ENCODE assay signal across 1 cellular context in genomic region chr13:98576963-98577822, GRCh38.
TF ChIP-seq lines count a peak whose summit lies in the region.

Gene STK24, minus strand, starts transcription at chr13:98577107. Its CDS starts 321 bp downstream, at chr13:98576786.

TF ChIP-seq in HepG2, 621 proteins besides CTCF, POLR2A, EP300 and RAD21 (continued from another document and continues in another):
- no peak for TF ChIP-seq REST (IDR thresholded peaks at IDR 0.05; ENCODE audit: borderline replicate concordance in 1 of 2, low read depth in 1 of 2, low read length in 2 of 2)
- no peak for TF ChIP-seq NFYB (CRISPR knock-in tag; IDR thresholded peaks at IDR 0.05)
- TF ChIP-seq GATA4 (IDR thresholded peaks at IDR 0.05; ENCODE audit: borderline replicate concordance, low read depth): no peak
- no peak for TF ChIP-seq NFAT5 (CRISPR knock-in tag; IDR thresholded peaks at IDR 0.05)
- no peak; the same call in 1 of the 2 replicates for TF ChIP-seq ZNF225 (CRISPR knock-in tag; IDR thresholded peaks at IDR 0.05)
- TF ChIP-seq ZFP36L2 (CRISPR knock-in tag; IDR thresholded peaks at IDR 0.05): no peak
- no peak for TF ChIP-seq NFATC3 (CRISPR knock-in tag; IDR thresholded peaks at IDR 0.05)
- peak; percentile 71 for TF ChIP-seq ASH2L (IDR thresholded peaks at IDR 0.05; ENCODE audit: insufficient read length, low read depth, low read length)
- no peak for TF ChIP-seq GTF2F1 (IDR thresholded peaks at IDR 0.05; ENCODE audit: low read length)
- TF ChIP-seq ZMYM4 (CRISPR knock-in tag; IDR thresholded peaks at IDR 0.05): no peak
- no peak for TF ChIP-seq FOSL2 (CRISPR knock-in tag; IDR thresholded peaks at IDR 0.05)
- no peak for TF ChIP-seq NFIB (CRISPR knock-in tag; IDR thresholded peaks at IDR 0.05; ENCODE audit: borderline replicate concordance)
- TF ChIP-seq SSRP1 (CRISPR knock-in tag; IDR thresholded peaks at IDR 0.05): no peak
- no peak for TF ChIP-seq JUND (CRISPR knock-in tag; IDR thresholded peaks at IDR 0.05)
- TF ChIP-seq ZKSCAN5 (CRISPR knock-in tag; IDR thresholded peaks at IDR 0.05): no peak
- TF ChIP-seq MBNL3 (CRISPR knock-in tag; conservative IDR thresholded peaks at IDR 0.05): no peak
- TF ChIP-seq ZNF446 (CRISPR knock-in tag; IDR thresholded peaks at IDR 0.05): no peak
- no peak for TF ChIP-seq MTERF4 (CRISPR knock-in tag; IDR thresholded peaks at IDR 0.05)
- TF ChIP-seq ZNF383 (CRISPR knock-in tag; IDR thresholded peaks at IDR 0.05; ENCODE audit: borderline replicate concordance): no peak
- no peak for TF ChIP-seq ZNF430 (CRISPR knock-in tag; IDR thresholded peaks at IDR 0.05)
- TF ChIP-seq TFAP4 (IDR thresholded peaks at IDR 0.05; ENCODE audit: borderline replicate concordance, low read depth): no peak
- peak; percentile 18; the same call in 1 of the 2 replicates for TF ChIP-seq KMT2A (CRISPR knock-in tag; IDR thresholded peaks at IDR 0.05)
- TF ChIP-seq HNF1A (IDR thresholded peaks at IDR 0.05; ENCODE audit: low read depth): no peak
- no peak for TF ChIP-seq HNF1A (CRISPR knock-in tag; IDR thresholded peaks at IDR 0.05; ENCODE audit: borderline replicate concordance)
- no peak for TF ChIP-seq TBL1XR1 (IDR thresholded peaks at IDR 0.05; ENCODE audit: borderline replicate concordance, low read length, partially characterized antibody)
- TF ChIP-seq ZNF788 (CRISPR knock-in tag; IDR thresholded peaks at IDR 0.05; ENCODE audit: borderline replicate concordance): no peak
- TF ChIP-seq MED13 (CRISPR knock-in tag; IDR thresholded peaks at IDR 0.05): no peak
- TF ChIP-seq ZNF101 (CRISPR knock-in tag; IDR thresholded peaks at IDR 0.05; ENCODE audit: borderline replicate concordance, low read depth): no peak
- TF ChIP-seq NFE2L2 (IDR thresholded peaks at IDR 0.05; ENCODE audit: low read length): no peak
- no peak for TF ChIP-seq KLF15 (CRISPR knock-in tag; IDR thresholded peaks at IDR 0.05; ENCODE audit: borderline replicate concordance)
- TF ChIP-seq HOXA9 (CRISPR knock-in tag; IDR thresholded peaks at IDR 0.05; ENCODE audit: borderline replicate concordance): no peak
- TF ChIP-seq ZNF557 (CRISPR knock-in tag; IDR thresholded peaks at IDR 0.05): no peak
- peak; percentile 53 for TF ChIP-seq U2AF1 (optimal IDR thresholded peaks at IDR 0.05; ENCODE audit: low read depth, low read length)
- TF ChIP-seq ZNF800 (CRISPR knock-in tag; IDR thresholded peaks at IDR 0.05): no peak
- no peak for TF ChIP-seq ZMYM2 (CRISPR knock-in tag; IDR thresholded peaks at IDR 0.05)
- TF ChIP-seq MTA3 (CRISPR knock-in tag; IDR thresholded peaks at IDR 0.05): no peak
- no peak for TF ChIP-seq AFF4 (CRISPR knock-in tag; IDR thresholded peaks at IDR 0.05)
- TF ChIP-seq MAFG (CRISPR knock-in tag; IDR thresholded peaks at IDR 0.05): no peak
- no peak for TF ChIP-seq PHF5A (CRISPR knock-in tag; IDR thresholded peaks at IDR 0.05; ENCODE audit: low read depth, unreplicated experiment)
